ENCODE assay signal across 8 cellular contexts in genomic region chr10:79347894-79348639, GRCh38. TPM values are rescaled to one million over a fixed set of nuclear protein-coding genes. Genes with fewer than 3 reads are reported as not detected.
DNase-seq lines count a peak whose midpoint lies in the region; ATAC-seq, FAIRE-seq and TF ChIP-seq lines count a peak whose summit lies in the region.

No MANE protein-coding gene starts in this region.

- no peaks in the 10 kb centered on the region for H3K9me3 ChIP-seq in lung (ENCODE audit: control insufficient read depth in 2 of 2, insufficient read depth in 1 of 2, low read length in 1 of 2)

- H3K27ac ChIP-seq in lung (ENCODE audit: low read depth in 1 of 2, low read length in 1 of 2) = peak overlapping the region; percentile 90 to 96

- H3K9me3 Mint-ChIP-seq in dendritic cell treated with granulocyte-macrophage colony-stimulating factor and Interleukin-4, amounts not matched to agents 40 ng/mL and 50 ng/mL, for 4 days = no peaks in the 10 kb centered on the region

- peak; percentile 82 for DNase-seq in GM12891 (ENCODE audit: insufficient read length, low spot score)
- peak; percentile 20 for DNase-seq in GOT3 (lab: John Stamatoyannopoulos, UW)
- peak; percentile 45 for DNase-seq in LoVo (ENCODE audit: low spot score)
- peak; percentile 85 for DNase-seq in activated CD4-positive, alpha-beta T cell treated with anti-CD3 and anti-CD28 coated beads for 48 hours
- peak; percentile 70 for DNase-seq in lung (ENCODE audit: low spot score)
- DNase-seq in stimulated activated CD4-positive, alpha-beta T cell treated with anti-CD3 and anti-CD28 coated beads, TNF-alpha, amount 100 ng/mL, for 48 hours (ENCODE audit: low read depth in 3 of 3) = peak; percentile 49 to 77 (median 66)
- no peak for DNase-seq in middle frontal gyrus (ENCODE audit: extremely low spot score, low spot score)

- H3K4me3 ChIP-seq in lung = peak overlapping the region; percentile 67

- WGBS in lung, 2 donors = 11% methylated on average over 33 to 34 of the region's 34 CpGs

- ATAC-seq in lung (ENCODE audit: insufficient read depth, low FRiP score) = peak; percentile 57

- TF ChIP-seq POLR2A in GM12891 (IDR thresholded peaks at IDR 0.05; ENCODE audit: low read depth, low read length) = 0 out of 2 replicates have a peak, but pooled peaks have one; percentile 24

- peaks cover 87% of the 10 kb centered on the region for H3K4me1 Mint-ChIP-seq in dendritic cell treated with granulocyte-macrophage colony-stimulating factor and Interleukin-4, amounts not matched to agents 40 ng/mL and 50 ng/mL, for 4 days (ENCODE audit: low read depth)

- H3K4me3 Mint-ChIP-seq in dendritic cell treated with granulocyte-macrophage colony-stimulating factor and Interleukin-4, amounts not matched to agents 40 ng/mL and 50 ng/mL, for 4 days = peak overlapping the region; percentile 86

- peak; percentile 68 for FAIRE-seq in GM12891 (lab: Jason Lieb, UNC)

- H3K27me3 ChIP-seq in lung (ENCODE audit: control insufficient read depth, insufficient read depth) = no peaks in the 10 kb centered on the region

- peaks cover 0 to 6% of the 10 kb centered on the region in 2 donors for H3K4me1 ChIP-seq in lung (ENCODE audit: control insufficient read depth in 2 of 2, insufficient read depth in 2 of 2, low read length in 2 of 2)

- H3K27ac Mint-ChIP-seq in dendritic cell treated with granulocyte-macrophage colony-stimulating factor and Interleukin-4, amounts not matched to agents 40 ng/mL and 50 ng/mL, for 4 days = peak overlapping the region; percentile 95

- peaks cover 12 to 26% of the 10 kb centered on the region in 2 donors for H3K36me3 ChIP-seq in lung (ENCODE audit: control insufficient read depth in 2 of 2, insufficient read depth in 2 of 2, low read length in 2 of 2)

- H3K27me3 Mint-ChIP-seq in dendritic cell treated with granulocyte-macrophage colony-stimulating factor and Interleukin-4, amounts not matched to agents 40 ng/mL and 50 ng/mL, for 4 days = peaks cover 3% of the 10 kb centered on the region

- intact Hi-C loops in dendritic cell treated with granulocyte-macrophage colony-stimulating factor and Interleukin-4, amounts not matched to agents 40 ng/mL and 50 ng/mL, for 4 days (cut with micrococcal nuclease) = loop anchor here (2.0 kb wide), 1 partner anchor 53 kb away; no protein-coding TSS in a partner anchor

- peaks cover 57% of the 10 kb centered on the region for H3K36me3 Mint-ChIP-seq in dendritic cell treated with granulocyte-macrophage colony-stimulating factor and Interleukin-4, amounts not matched to agents 40 ng/mL and 50 ng/mL, for 4 days (ENCODE audit: low read depth)

- no peak for TF ChIP-seq CTCF in lung (IDR thresholded peaks at IDR 0.05; ENCODE audit: control extremely low read depth, extremely low read depth)

TF ChIP-seq in GM12891, 5 proteins besides CTCF, POLR2A, EP300 and RAD21:
- TF ChIP-seq TAF1 (IDR thresholded peaks at IDR 0.05; ENCODE audit: low read depth, low read length) (peak; percentile 34; the same call in 1 of the 2 replicates), POLR2AphosphoS5 (IDR thresholded peaks at IDR 0.05; ENCODE audit: low read depth, low read length) (no peak), SPI1 (IDR thresholded peaks at IDR 0.05; ENCODE audit: low read depth, low read length) (0 out of 2 replicates have a peak, but pooled peaks have one; percentile 0)

RNA-seq across cellular contexts. Expression of gene PPIF, which starts 0.8 kb away (rescaled TPM):
- 73.2 TPM for polyA plus RNA-seq in GM12891 (2012; ENCODE audit: low read depth, missing spikeins)
- 10 to 100 TPM; 22.0 to 57.8 TPM for total RNA-seq in lung
- 10 to 100 TPM; 21.7 to 96.8 TPM for polyA plus RNA-seq in lung
